Comparison of ENCODE assay signal across 23 cellular contexts in the genomic region with DNA sequence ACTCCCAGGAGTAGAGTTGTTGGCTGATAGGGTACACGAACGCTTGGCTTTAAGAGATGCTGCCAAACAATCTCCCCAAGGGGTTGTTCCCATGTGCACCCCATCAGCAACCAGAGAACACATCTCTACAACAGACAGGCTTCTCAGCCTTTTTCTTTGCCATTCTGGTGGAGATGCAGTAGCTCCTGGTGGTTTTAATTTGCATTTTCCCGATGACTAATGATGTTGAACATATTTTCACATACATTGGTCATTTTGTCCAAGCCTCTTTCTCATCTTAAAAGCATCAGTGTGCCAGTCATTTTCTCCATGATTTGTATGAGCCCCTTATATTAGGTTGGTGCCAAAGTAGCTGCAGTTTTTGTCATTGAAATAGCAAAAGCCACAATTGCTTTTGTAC. TPM values are rescaled to one million over a fixed set of nuclear protein-coding genes. Genes with fewer than 3 reads are reported as not detected.
A peak's percentile ranks its signal among the peaks of the same experiment; 100 is the strongest.
DNase-seq lines count a peak whose midpoint lies in the region; ATAC-seq and TF ChIP-seq lines count a peak whose summit lies in the region.
"Had no signal": no experiment of that assay in that cellular context is flagged by ENCODE, and none has a peak within 500 bp of the region (broad histone marks: within the 10 kb centered on the region; RNA-seq: fewer than 3 reads in every experiment).

No MANE protein-coding gene starts in this region.

- H3K27me3 Mint-ChIP-seq in activated naive CD8-positive, alpha-beta T cell treated with anti-CD3 and anti-CD28 coated beads, Interleukin-2, amount 50 U/mL, for 24 hours = peaks cover 6% of the 10 kb centered on the region
- H3K27me3 Mint-ChIP-seq: activated CD4-positive, alpha-beta memory T cell treated with anti-CD3 and anti-CD28 coated beads, Interleukin-2, amount 10 ng/mL, durations not matched to agents 7 days and 5 days had no signal

- H3K27ac Mint-ChIP-seq in activated naive CD8-positive, alpha-beta T cell treated with anti-CD3 and anti-CD28 coated beads, Interleukin-2, amount 50 U/mL, for 24 hours = peak overlapping the region; percentile 50
- H3K27ac Mint-ChIP-seq: activated CD4-positive, alpha-beta memory T cell treated with anti-CD3 and anti-CD28 coated beads, Interleukin-2, amount 10 ng/mL, durations not matched to agents 7 days and 5 days; naive thymus-derived CD8-positive, alpha-beta T cell; T-helper 2 cell treated with Interferon-gamma antibody and Interleukin-4, amounts not matched to agents 5 μg/mL and 100 μg/mL, for 36 hours had no signal

- H3K4me3 Mint-ChIP-seq in activated naive CD8-positive, alpha-beta T cell treated with anti-CD3 and anti-CD28 coated beads, Interleukin-2, amount 50 U/mL, for 24 hours = no peak overlapping the region
- H3K4me3 Mint-ChIP-seq: activated CD4-positive, alpha-beta memory T cell treated with anti-CD3 and anti-CD28 coated beads, Interleukin-2, amount 10 ng/mL, durations not matched to agents 7 days and 5 days; naive thymus-derived CD8-positive, alpha-beta T cell; T-helper 2 cell treated with Interferon-gamma antibody and Interleukin-4, amounts not matched to agents 5 μg/mL and 100 μg/mL, for 36 hours had no signal

- H3K9me3 ChIP-seq in BE2C = no peaks in the 10 kb centered on the region
- H3K9me3 ChIP-seq: BLaER1 treated with 17β-estradiol and CSF1 and Interleukin-3, amounts not matched to agents 10 nM and 100 nM; lower lobe of right lung; prostate gland; transverse colon had no signal

- DNase-seq in D341Med (ENCODE audit: low spot score) = peak; percentile 3
- peak; percentile 5 for DNase-seq in EH (ENCODE audit: low read depth)
- DNase-seq in activated naive CD8-positive, alpha-beta T cell treated with anti-CD3 and anti-CD28 coated beads, Interleukin-2, amount 50 U/mL, for 24 hours = no peak
- DNase-seq in fibroblast of mammary gland (ENCODE audit: low read depth) = peak; percentile 70
- no peak for DNase-seq in BE2C
- no peak for DNase-seq in cerebellar nuclear complex (lab: John Stamatoyannopoulos, UW)
- no peak for DNase-seq in stimulated activated CD4-positive, alpha-beta T cell treated with anti-CD3 and anti-CD28 coated beads, Interleukin-15, amount 100 ng/mL, for 24 hours
- DNase-seq: activated CD4-positive, alpha-beta memory T cell treated with anti-CD3 and anti-CD28 coated beads, Interleukin-2, amount 10 ng/mL, durations not matched to agents 7 days and 5 days; activated CD4-positive, CD25-positive, alpha-beta regulatory T cell treated with anti-CD3 and anti-CD28 coated beads, Interleukin-2, amount 50 U/mL, for 72 hours; activated gamma-delta T cell; GDM1; heart right ventricle; kidney; lower lobe of right lung; MM.1S; naive thymus-derived CD8-positive, alpha-beta T cell; NCI-H2029; stimulated activated CD4-positive, alpha-beta T cell treated with anti-CD3 and anti-CD28 coated beads, Interleukin-2, amount 100 ng/mL, for 48 hours; transverse colon had no signal

- TF ChIP-seq CTCF in fibroblast of mammary gland (conservative IDR thresholded peaks at IDR 0.05; ENCODE audit: control insufficient read depth, insufficient read depth, low read depth, low read length) = no peak
- no peak for TF ChIP-seq CTCF in BE2C (IDR thresholded peaks at IDR 0.05; ENCODE audit: low read depth, low read length)

- no peaks in the 10 kb centered on the region for H3K36me3 ChIP-seq in BE2C
- H3K36me3 ChIP-seq: BLaER1 treated with 17β-estradiol and CSF1 and Interleukin-3, amounts not matched to agents 10 nM and 100 nM; heart right ventricle; lower lobe of right lung; prostate gland; transverse colon had no signal

- peak; percentile 60 for ATAC-seq in activated naive CD8-positive, alpha-beta T cell treated with anti-CD3 and anti-CD28 coated beads, Interleukin-2, amount 50 U/mL, for 24 hours
- ATAC-seq: heart right ventricle; naive thymus-derived CD8-positive, alpha-beta T cell; sciatic nerve had no signal

- no peak overlapping the region for H3K4me3 ChIP-seq in fibroblast of mammary gland (ENCODE audit: control insufficient read depth, low read depth, low read length)
- no peak overlapping the region for H3K4me3 ChIP-seq in BE2C (ENCODE audit: low read depth, low read length)
- H3K4me3 ChIP-seq: BLaER1 treated with 17β-estradiol and CSF1 and Interleukin-3, amounts not matched to agents 10 nM and 100 nM; heart right ventricle; lower lobe of right lung; prostate gland; transverse colon had no signal

- no peaks in the 10 kb centered on the region for H3K27me3 ChIP-seq in BE2C
- H3K27me3 ChIP-seq: BLaER1 treated with 17β-estradiol and CSF1 and Interleukin-3, amounts not matched to agents 10 nM and 100 nM; transverse colon had no signal

- H3K9me3 Mint-ChIP-seq in activated naive CD8-positive, alpha-beta T cell treated with anti-CD3 and anti-CD28 coated beads, Interleukin-2, amount 50 U/mL, for 24 hours = no peaks in the 10 kb centered on the region
- H3K9me3 Mint-ChIP-seq: activated CD4-positive, alpha-beta memory T cell treated with anti-CD3 and anti-CD28 coated beads, Interleukin-2, amount 10 ng/mL, durations not matched to agents 7 days and 5 days; T-helper 2 cell treated with Interferon-gamma antibody and Interleukin-4, amounts not matched to agents 5 μg/mL and 100 μg/mL, for 36 hours had no signal

- H3K4me1 Mint-ChIP-seq in activated naive CD8-positive, alpha-beta T cell treated with anti-CD3 and anti-CD28 coated beads, Interleukin-2, amount 50 U/mL, for 24 hours = peaks cover 21% of the 10 kb centered on the region

- no peaks in the 10 kb centered on the region for H3K36me3 Mint-ChIP-seq in activated naive CD8-positive, alpha-beta T cell treated with anti-CD3 and anti-CD28 coated beads, Interleukin-2, amount 50 U/mL, for 24 hours (ENCODE audit: low read depth)

- no peaks in the 10 kb centered on the region for H3K4me1 ChIP-seq in BE2C
- H3K4me1 ChIP-seq: lower lobe of right lung, prostate gland, transverse colon had no signal

RNA-seq across cellular contexts. Expression of gene DHCR7, which starts 21.8 kb away (rescaled TPM):
- 86.6 TPM for polyA plus RNA-seq in BE2C (2012; ENCODE audit: insufficient read depth, insufficient read length, low read depth)

RNA-seq across cellular contexts. Expression of gene NADSYN1, which starts 26.6 kb away (rescaled TPM):
- polyA plus RNA-seq in BE2C (2012; ENCODE audit: insufficient read depth, insufficient read length, low read depth) = 3.7 TPM

Comparison
In these comparisons a context has a peak if more than half of its experiments do, and no peak if none do; other contexts are left out.
1. DNase-seq: peak in D341Med (single experiment), EH (single experiment) and fibroblast of mammary gland (single experiment); none in activated naive CD8-positive, alpha-beta T cell treated with anti-CD3 and anti-CD28 coated beads, Interleukin-2, amount 50 U/mL, for 24 hours (single experiment), BE2C (single experiment), cerebellar nuclear complex (0 of 2) and stimulated activated CD4-positive, alpha-beta T cell treated with anti-CD3 and anti-CD28 coated beads, Interleukin-15, amount 100 ng/mL, for 24 hours (single experiment).